In the genomic region with DNA sequence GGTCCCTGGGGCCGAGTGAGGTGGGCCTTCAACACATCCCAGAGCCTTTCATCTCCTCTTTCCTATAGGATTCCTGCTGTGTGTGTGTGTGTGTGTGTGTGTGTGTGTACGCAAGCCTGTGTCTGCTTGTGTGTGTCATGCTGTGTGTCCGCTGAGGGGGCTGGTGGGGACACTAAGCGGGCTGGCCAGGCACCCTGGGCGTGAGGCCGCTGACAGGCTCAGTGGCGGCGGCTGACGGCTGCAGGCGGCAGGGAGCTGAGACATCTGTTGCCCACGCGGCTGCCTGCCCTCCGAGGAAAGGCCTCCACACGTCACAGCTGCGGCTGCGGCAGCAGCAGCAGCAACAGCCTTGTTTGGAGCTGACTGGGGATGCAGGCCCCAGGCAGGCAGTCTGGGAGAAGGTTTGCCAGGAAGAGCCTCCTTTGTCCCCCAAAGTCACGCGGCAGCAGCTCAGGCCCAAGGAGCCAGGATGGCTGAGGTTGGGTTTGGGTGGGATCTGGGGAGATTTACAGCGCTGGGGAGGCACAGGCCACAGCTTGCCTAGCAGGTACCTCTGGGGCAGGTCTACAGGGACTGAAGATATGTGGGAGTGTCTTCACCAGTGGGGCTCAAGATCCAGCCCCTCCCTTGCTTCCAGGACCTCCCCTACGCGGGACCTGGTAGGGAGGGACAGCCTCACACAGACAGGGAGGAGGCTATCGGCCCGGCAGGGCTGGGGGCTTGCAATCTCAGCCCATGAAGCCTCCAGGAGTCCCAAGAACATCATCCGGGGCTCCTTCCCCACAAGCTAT, we compare ENCODE assay signal across 8 cellular contexts. TPM values are rescaled to one million over a fixed set of nuclear protein-coding genes. Genes with fewer than 3 reads are reported as not detected.
DNase-seq lines count a peak whose midpoint lies in the region; ATAC-seq and TF ChIP-seq lines count a peak whose summit lies in the region.
"Had no signal": no experiment of that assay in that cellular context is flagged by ENCODE, and none has a peak within 500 bp of the region (broad histone marks: within the 10 kb centered on the region; RNA-seq: fewer than 3 reads in every experiment).

No MANE protein-coding gene starts in this region.

- WGBS in tibial nerve, 2 donors = 28 to 34% methylated on average over 22 to 24 of the region's 24 CpGs

- TF ChIP-seq POLR2A in tibial nerve (IDR thresholded peaks at IDR 0.05) = peak; percentile 23 to 55

- DNase-seq in NCI-H2227 (lab: John Stamatoyannopoulos, UW; ENCODE audit: unreplicated experiment) = peak; percentile 43
- peak; percentile 95 for DNase-seq in choroid plexus epithelial cell (ENCODE audit: low read depth)
- no peak for DNase-seq in lower lobe of right lung
- peak; percentile 52 to 69 for DNase-seq in tibial nerve (ENCODE audit: low spot score in 2 of 2)
- no peak for DNase-seq in NOMO-1 (lab: John Stamatoyannopoulos, UW; ENCODE audit: unreplicated experiment in 2 of 2)

- ATAC-seq in lower lobe of right lung (peak; percentile 42 to 51), HG03342 (IDR thresholded peaks at IDR 0.05; ENCODE audit: unreplicated experiment) (no peak), HG02610 (IDR thresholded peaks at IDR 0.05; ENCODE audit: unreplicated experiment) (no peak)
- ATAC-seq: naive thymus-derived CD4-positive, alpha-beta T cell had no signal

- H3K4me1 ChIP-seq in lower lobe of right lung (peaks cover 43% of the 10 kb centered on the region), tibial nerve (peaks cover 0 to 84% (median 51%) of the 10 kb centered on the region in 4 donors)

- H3K4me3 ChIP-seq in choroid plexus epithelial cell (ENCODE audit: low read depth, low read length) = peak overlapping the region; percentile 83
- peak overlapping the region; percentile 54 for H3K4me3 ChIP-seq in lower lobe of right lung
- H3K4me3 ChIP-seq in tibial nerve = peak overlapping the region; percentile 63 to 86 (median 76)

- H3K27me3 ChIP-seq in lower lobe of right lung (ENCODE audit: low read depth) = peaks cover 9% of the 10 kb centered on the region
- H3K27me3 ChIP-seq in tibial nerve = no peaks in the 10 kb centered on the region

- peak in 1 of 2 donors; percentile 84 for TF ChIP-seq EP300 in tibial nerve (IDR thresholded peaks at IDR 0.05)

- intact Hi-C loops in lower lobe of right lung (cut with DNase I) = no loop called here

- no peaks in the 10 kb centered on the region for H3K36me3 ChIP-seq in lower lobe of right lung
- peaks cover 0 to 8% (median 0%) of the 10 kb centered on the region in 3 donors for H3K36me3 ChIP-seq in tibial nerve

- H3K9me3 ChIP-seq in lower lobe of right lung (no peaks in the 10 kb centered on the region), tibial nerve (no peaks in the 10 kb centered on the region)

- peak overlapping the region; percentile 64 for H3K27ac ChIP-seq in lower lobe of right lung
- H3K27ac ChIP-seq in tibial nerve = peak overlapping the region; percentile 91 to 98 (median 96)

- no peak for TF ChIP-seq CTCF in choroid plexus epithelial cell (conservative IDR thresholded peaks at IDR 0.05; ENCODE audit: low read depth, low read length)
- TF ChIP-seq CTCF in lower lobe of right lung (IDR thresholded peaks at IDR 0.05) = no peak
- peak in 1 of 5 experiments; percentile 21 for TF ChIP-seq CTCF in tibial nerve (IDR thresholded peaks at IDR 0.05)

RNA-seq across cellular contexts. Expression of a gene that starts 1.8 kb away (rescaled TPM):
- 6.7 TPM for total RNA-seq in lower lobe of right lung
- total RNA-seq in tibial nerve = 10 to 100 TPM; 32.4 to 90.9 (median 50.8) TPM

RNA-seq across cellular contexts. Expression of a gene that starts 31.6 kb away (rescaled TPM):
- total RNA-seq in lower lobe of right lung (75.7 TPM), tibial nerve (10 to 100 TPM; 15.9 to 26.9 (median 22.8) TPM)

RNA-seq across cellular contexts. Expression of a gene that starts 34.9 kb away (rescaled TPM):
- total RNA-seq in lower lobe of right lung (8.5 TPM), tibial nerve (1 to 10 TPM; 1.9 to 4.2 (median 2.5) TPM)

Comparison
In these comparisons a context has a peak if more than half of its experiments do, and no peak if none do; other contexts are left out.
1. DNase-seq: peak in NCI-H2227 (single experiment), choroid plexus epithelial cell (single experiment) and tibial nerve (2 of 2); none in lower lobe of right lung (single experiment) and NOMO-1 (0 of 2).
2. ATAC-seq: peak in lower lobe of right lung (2 of 2); none in HG03342 (single experiment) and HG02610 (single experiment).
3. Peak in every context shown above with its lines, with median percentiles within 50 percentile points of each other: H3K4me3 ChIP-seq.